23 cellular contexts compared by ENCODE assay signal in the genomic region with DNA sequence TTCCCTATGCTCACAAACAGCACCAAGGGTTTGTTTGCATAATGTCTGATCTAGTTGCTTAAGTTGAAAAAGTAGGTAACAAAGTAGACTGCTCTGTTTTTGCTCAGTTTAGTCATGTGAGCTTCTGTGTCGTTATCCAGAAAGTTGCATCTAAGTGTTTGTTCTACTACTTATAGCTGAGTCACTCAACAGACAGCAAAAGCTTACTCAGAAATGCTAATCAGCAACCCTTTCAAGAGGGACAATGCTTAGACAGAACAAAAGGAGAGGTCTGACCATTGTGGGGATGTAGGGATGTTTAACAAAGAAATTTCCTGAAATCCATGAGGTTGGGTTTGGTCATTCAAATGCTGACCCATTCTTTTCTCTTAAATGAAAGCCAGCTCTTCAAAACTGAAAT.
DNase-seq lines count a peak whose midpoint lies in the region; ATAC-seq and TF ChIP-seq lines count a peak whose summit lies in the region.
"Had no signal": no experiment of that assay in that cellular context is flagged by ENCODE, and none has a peak within 500 bp of the region (broad histone marks: within the 10 kb centered on the region; RNA-seq: fewer than 3 reads in every experiment).

No MANE protein-coding gene starts in this region.

- peaks cover 15% of the 10 kb centered on the region for H3K4me1 Mint-ChIP-seq in WTC11
- H3K4me1 Mint-ChIP-seq: activated T-helper 17 cell treated with anti-CD3 and anti-CD28 coated beads, Interleukin-2, amount 50 U/mL, for 72 hours; naive thymus-derived CD4-positive, alpha-beta T cell; stimulated activated effector memory CD8-positive, alpha-beta T cell treated with anti-CD3 and anti-CD28 coated beads, Interleukin-12 subunit alpha, Interleukin-12 subunit beta, amount 100 ng/mL, for 72 hours; T-helper 17 cell had no signal

- H3K27ac ChIP-seq in foreskin keratinocyte: no peak overlapping the region
- H3K27ac ChIP-seq: BLaER1 treated with 17β-estradiol and CSF1 and Interleukin-3, amounts not matched to agents 10 nM and 100 nM; gastrocnemius medialis; KMS-11; thoracic aorta had no signal

- no peak for TF ChIP-seq CTCF in WTC11 (IDR thresholded peaks at IDR 0.05)
- TF ChIP-seq CTCF in foreskin keratinocyte (conservative IDR thresholded peaks at IDR 0.05): no peak

- DNase-seq in NCI-H748 (lab: John Stamatoyannopoulos, UW; ENCODE audit: unreplicated experiment): peak; percentile 38
- DNase-seq in NCI-H748 treated with DMSO at 0.1 percent for 48 hours (lab: John Stamatoyannopoulos, UW): no peak
- no peak for DNase-seq in WTC11 (ENCODE audit: low spot score)
- peak; percentile 18 to 61 for DNase-seq in foreskin keratinocyte
- no peak for DNase-seq in dermis blood vessel endothelial cell
- DNase-seq in Ammon's horn (ENCODE audit: low spot score): no peak
- DNase-seq in anterior cingulate cortex (lab: John Stamatoyannopoulos, UW): no peak
- DNase-seq in DMS79 treated with DMSO at 0.1 percent for 48 hours (lab: John Stamatoyannopoulos, UW): no peak
- DNase-seq: 8988T; effector memory CD4-positive, alpha-beta T cell; gastrocnemius medialis; naive thymus-derived CD4-positive, alpha-beta T cell; NCI-H1417; NCI-H226; stimulated activated CD4-positive, alpha-beta T cell treated with anti-CD3 and anti-CD28 coated beads, Interleukin-12 subunit alpha, Interleukin-12 subunit beta, amount 100 ng/mL, for 4 hours; T-helper 17 cell had no signal

- no peaks in the 10 kb centered on the region for H3K27me3 Mint-ChIP-seq in WTC11 (ENCODE audit: low read depth)
- H3K27me3 Mint-ChIP-seq: progenitor cell of endocrine pancreas had no signal

- H3K27ac Mint-ChIP-seq in WTC11: peak overlapping the region; percentile 43; the same call in 1 of the 2 replicates
- H3K27ac Mint-ChIP-seq: activated T-helper 17 cell treated with anti-CD3 and anti-CD28 coated beads, Interleukin-2, amount 50 U/mL, for 72 hours; naive thymus-derived CD4-positive, alpha-beta T cell; progenitor cell of endocrine pancreas; stimulated activated effector memory CD8-positive, alpha-beta T cell treated with anti-CD3 and anti-CD28 coated beads, Interleukin-12 subunit alpha, Interleukin-12 subunit beta, amount 100 ng/mL, for 72 hours; T-helper 17 cell had no signal

- peaks cover 23% of the 10 kb centered on the region for H3K36me3 Mint-ChIP-seq in WTC11
- H3K36me3 Mint-ChIP-seq: stimulated activated effector memory CD8-positive, alpha-beta T cell treated with anti-CD3 and anti-CD28 coated beads, Interleukin-12 subunit alpha, Interleukin-12 subunit beta, amount 100 ng/mL, for 72 hours had no signal

- CTCF ChIA-PET in WTC11 (lab: Charles Lee): interaction anchor here (1.0 kb wide), 1 partner anchor 103 kb away, joined by 3 read pairs; no protein-coding TSS in a partner anchor

- H3K27me3 ChIP-seq in foreskin keratinocyte: peaks cover 7% of the 10 kb centered on the region
- H3K27me3 ChIP-seq: BLaER1 treated with 17β-estradiol and CSF1 and Interleukin-3, amounts not matched to agents 10 nM and 100 nM; gastrocnemius medialis had no signal

- ATAC-seq in WTC11: peak; percentile 85
- ATAC-seq in foreskin keratinocyte: peak; percentile 65
- ATAC-seq: activated CD4-positive, CD25-positive, alpha-beta regulatory T cell treated with anti-CD3 and anti-CD28 coated beads, Interleukin-2, amount 50 U/mL, for 24 hours; activated T-helper 17 cell treated with anti-CD3 and anti-CD28 coated beads, Interleukin-2, amount 50 U/mL, for 72 hours; gastrocnemius medialis; naive thymus-derived CD4-positive, alpha-beta T cell; stimulated activated effector memory CD8-positive, alpha-beta T cell treated with anti-CD3 and anti-CD28 coated beads, Interleukin-12 subunit alpha, Interleukin-12 subunit beta, amount 100 ng/mL, for 72 hours; T-helper 17 cell had no signal

- H3K4me3 Mint-ChIP-seq in WTC11: no peak overlapping the region
- H3K4me3 Mint-ChIP-seq: activated T-helper 17 cell treated with anti-CD3 and anti-CD28 coated beads, Interleukin-2, amount 50 U/mL, for 72 hours; naive thymus-derived CD4-positive, alpha-beta T cell; stimulated activated effector memory CD8-positive, alpha-beta T cell treated with anti-CD3 and anti-CD28 coated beads, Interleukin-12 subunit alpha, Interleukin-12 subunit beta, amount 100 ng/mL, for 72 hours; T-helper 17 cell had no signal

- POLR2A ChIA-PET in WTC11 (lab: Charles Lee): no interaction called here

- H3K4me1 ChIP-seq in foreskin keratinocyte: no peaks in the 10 kb centered on the region
- H3K4me1 ChIP-seq: BLaER1 treated with 17β-estradiol and CSF1 and Interleukin-3, amounts not matched to agents 10 nM and 100 nM; gastrocnemius medialis had no signal

- peaks cover 38% of the 10 kb centered on the region for H3K9me3 Mint-ChIP-seq in WTC11
- H3K9me3 Mint-ChIP-seq: stimulated activated effector memory CD8-positive, alpha-beta T cell treated with anti-CD3 and anti-CD28 coated beads, Interleukin-12 subunit alpha, Interleukin-12 subunit beta, amount 100 ng/mL, for 72 hours had no signal

TF ChIP-seq in WTC11, 78 proteins besides CTCF, POLR2A, EP300 and RAD21:
- TF ChIP-seq NFE2L1 (CRISPR knock-in tag; IDR thresholded peaks at IDR 0.05): peak; percentile 82; the same call in 1 of the 2 replicates
- TF ChIP-seq, protein P1, sequence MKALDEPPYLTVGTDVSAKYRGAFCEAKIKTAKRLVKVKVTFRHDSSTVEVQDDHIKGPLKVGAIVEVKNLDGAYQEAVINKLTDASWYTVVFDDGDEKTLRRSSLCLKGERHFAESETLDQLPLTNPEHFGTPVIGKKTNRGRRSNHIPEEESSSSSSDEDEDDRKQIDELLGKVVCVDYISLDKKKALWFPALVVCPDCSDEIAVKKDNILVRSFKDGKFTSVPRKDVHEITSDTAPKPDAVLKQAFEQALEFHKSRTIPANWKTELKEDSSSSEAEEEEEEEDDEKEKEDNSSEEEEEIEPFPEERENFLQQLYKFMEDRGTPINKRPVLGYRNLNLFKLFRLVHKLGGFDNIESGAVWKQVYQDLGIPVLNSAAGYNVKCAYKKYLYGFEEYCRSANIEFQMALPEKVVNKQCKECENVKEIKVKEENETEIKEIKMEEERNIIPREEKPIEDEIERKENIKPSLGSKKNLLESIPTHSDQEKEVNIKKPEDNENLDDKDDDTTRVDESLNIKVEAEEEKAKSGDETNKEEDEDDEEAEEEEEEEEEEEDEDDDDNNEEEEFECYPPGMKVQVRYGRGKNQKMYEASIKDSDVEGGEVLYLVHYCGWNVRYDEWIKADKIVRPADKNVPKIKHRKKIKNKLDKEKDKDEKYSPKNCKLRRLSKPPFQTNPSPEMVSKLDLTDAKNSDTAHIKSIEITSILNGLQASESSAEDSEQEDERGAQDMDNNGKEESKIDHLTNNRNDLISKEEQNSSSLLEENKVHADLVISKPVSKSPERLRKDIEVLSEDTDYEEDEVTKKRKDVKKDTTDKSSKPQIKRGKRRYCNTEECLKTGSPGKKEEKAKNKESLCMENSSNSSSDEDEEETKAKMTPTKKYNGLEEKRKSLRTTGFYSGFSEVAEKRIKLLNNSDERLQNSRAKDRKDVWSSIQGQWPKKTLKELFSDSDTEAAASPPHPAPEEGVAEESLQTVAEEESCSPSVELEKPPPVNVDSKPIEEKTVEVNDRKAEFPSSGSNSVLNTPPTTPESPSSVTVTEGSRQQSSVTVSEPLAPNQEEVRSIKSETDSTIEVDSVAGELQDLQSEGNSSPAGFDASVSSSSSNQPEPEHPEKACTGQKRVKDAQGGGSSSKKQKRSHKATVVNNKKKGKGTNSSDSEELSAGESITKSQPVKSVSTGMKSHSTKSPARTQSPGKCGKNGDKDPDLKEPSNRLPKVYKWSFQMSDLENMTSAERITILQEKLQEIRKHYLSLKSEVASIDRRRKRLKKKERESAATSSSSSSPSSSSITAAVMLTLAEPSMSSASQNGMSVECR (CRISPR knock-in tag; IDR thresholded peaks at IDR 0.05; ENCODE audit: borderline replicate concordance): no peak

Comparison
In these comparisons a context has a peak if more than half of its experiments do, and no peak if none do; other contexts are left out.
1. DNase-seq: peak in NCI-H748 (single experiment) and foreskin keratinocyte (2 of 2); none in NCI-H748 treated with DMSO at 0.1 percent for 48 hours (single experiment), WTC11 (single experiment), dermis blood vessel endothelial cell (single experiment), Ammon's horn (single experiment), anterior cingulate cortex (0 of 58) and DMS79 treated with DMSO at 0.1 percent for 48 hours (single experiment).